ENCODE assay signal across 1 cellular context in the genomic region with DNA sequence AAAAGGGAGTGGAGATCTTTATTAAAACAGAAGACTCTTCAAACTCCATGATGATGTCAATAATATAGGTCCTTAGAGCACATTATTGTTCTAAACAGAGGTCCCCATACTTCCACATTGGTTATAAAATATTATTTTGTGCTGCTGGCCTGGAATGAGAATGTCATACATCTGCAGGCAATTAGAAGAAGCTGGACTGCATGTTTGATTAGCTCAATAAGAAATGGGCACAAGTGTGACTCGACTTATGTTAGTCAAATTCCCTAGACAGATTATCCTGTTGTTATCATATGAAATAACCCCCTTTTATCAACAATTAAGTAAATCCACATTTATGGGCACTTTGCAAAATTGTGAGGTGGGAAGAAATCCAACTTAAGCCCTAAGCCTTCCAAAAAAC.
TF ChIP-seq lines count a peak whose summit lies in the region.

No MANE protein-coding gene starts in this region.

TF ChIP-seq in K562, 482 proteins besides CTCF, POLR2A, EP300 and RAD21 (continued from another document):
- TF ChIP-seq, protein P1, sequence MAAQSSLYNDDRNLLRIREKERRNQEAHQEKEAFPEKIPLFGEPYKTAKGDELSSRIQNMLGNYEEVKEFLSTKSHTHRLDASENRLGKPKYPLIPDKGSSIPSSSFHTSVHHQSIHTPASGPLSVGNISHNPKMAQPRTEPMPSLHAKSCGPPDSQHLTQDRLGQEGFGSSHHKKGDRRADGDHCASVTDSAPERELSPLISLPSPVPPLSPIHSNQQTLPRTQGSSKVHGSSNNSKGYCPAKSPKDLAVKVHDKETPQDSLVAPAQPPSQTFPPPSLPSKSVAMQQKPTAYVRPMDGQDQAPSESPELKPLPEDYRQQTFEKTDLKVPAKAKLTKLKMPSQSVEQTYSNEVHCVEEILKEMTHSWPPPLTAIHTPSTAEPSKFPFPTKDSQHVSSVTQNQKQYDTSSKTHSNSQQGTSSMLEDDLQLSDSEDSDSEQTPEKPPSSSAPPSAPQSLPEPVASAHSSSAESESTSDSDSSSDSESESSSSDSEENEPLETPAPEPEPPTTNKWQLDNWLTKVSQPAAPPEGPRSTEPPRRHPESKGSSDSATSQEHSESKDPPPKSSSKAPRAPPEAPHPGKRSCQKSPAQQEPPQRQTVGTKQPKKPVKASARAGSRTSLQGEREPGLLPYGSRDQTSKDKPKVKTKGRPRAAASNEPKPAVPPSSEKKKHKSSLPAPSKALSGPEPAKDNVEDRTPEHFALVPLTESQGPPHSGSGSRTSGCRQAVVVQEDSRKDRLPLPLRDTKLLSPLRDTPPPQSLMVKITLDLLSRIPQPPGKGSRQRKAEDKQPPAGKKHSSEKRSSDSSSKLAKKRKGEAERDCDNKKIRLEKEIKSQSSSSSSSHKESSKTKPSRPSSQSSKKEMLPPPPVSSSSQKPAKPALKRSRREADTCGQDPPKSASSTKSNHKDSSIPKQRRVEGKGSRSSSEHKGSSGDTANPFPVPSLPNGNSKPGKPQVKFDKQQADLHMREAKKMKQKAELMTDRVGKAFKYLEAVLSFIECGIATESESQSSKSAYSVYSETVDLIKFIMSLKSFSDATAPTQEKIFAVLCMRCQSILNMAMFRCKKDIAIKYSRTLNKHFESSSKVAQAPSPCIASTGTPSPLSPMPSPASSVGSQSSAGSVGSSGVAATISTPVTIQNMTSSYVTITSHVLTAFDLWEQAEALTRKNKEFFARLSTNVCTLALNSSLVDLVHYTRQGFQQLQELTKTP (IDR thresholded peaks at IDR 0.05; ENCODE audit: low read depth in 1 of 2, partially characterized antibody in 2 of 2): no peak
- TF ChIP-seq TGIF2 (CRISPR knock-in tag; IDR thresholded peaks at IDR 0.05): no peak
- TF ChIP-seq, protein P2, sequence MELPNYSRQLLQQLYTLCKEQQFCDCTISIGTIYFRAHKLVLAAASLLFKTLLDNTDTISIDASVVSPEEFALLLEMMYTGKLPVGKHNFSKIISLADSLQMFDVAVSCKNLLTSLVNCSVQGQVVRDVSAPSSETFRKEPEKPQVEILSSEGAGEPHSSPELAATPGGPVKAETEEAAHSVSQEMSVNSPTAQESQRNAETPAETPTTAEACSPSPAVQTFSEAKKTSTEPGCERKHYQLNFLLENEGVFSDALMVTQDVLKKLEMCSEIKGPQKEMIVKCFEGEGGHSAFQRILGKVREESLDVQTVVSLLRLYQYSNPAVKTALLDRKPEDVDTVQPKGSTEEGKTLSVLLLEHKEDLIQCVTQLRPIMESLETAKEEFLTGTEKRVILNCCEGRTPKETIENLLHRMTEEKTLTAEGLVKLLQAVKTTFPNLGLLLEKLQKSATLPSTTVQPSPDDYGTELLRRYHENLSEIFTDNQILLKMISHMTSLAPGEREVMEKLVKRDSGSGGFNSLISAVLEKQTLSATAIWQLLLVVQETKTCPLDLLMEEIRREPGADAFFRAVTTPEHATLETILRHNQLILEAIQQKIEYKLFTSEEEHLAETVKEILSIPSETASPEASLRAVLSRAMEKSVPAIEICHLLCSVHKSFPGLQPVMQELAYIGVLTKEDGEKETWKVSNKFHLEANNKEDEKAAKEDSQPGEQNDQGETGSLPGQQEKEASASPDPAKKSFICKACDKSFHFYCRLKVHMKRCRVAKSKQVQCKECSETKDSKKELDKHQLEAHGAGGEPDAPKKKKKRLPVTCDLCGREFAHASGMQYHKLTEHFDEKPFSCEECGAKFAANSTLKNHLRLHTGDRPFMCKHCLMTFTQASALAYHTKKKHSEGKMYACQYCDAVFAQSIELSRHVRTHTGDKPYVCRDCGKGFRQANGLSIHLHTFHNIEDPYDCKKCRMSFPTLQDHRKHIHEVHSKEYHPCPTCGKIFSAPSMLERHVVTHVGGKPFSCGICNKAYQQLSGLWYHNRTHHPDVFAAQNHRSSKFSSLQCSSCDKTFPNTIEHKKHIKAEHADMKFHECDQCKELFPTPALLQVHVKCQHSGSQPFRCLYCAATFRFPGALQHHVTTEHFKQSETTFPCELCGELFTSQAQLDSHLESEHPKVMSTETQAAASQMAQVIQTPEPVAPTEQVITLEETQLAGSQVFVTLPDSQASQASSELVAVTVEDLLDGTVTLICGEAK (IDR thresholded peaks at IDR 0.05): no peak
- TF ChIP-seq, protein P2 (CRISPR knock-in tag; IDR thresholded peaks at IDR 0.05): no peak
